Comparison of ENCODE assay signal across 22 cellular contexts in the genomic region with DNA sequence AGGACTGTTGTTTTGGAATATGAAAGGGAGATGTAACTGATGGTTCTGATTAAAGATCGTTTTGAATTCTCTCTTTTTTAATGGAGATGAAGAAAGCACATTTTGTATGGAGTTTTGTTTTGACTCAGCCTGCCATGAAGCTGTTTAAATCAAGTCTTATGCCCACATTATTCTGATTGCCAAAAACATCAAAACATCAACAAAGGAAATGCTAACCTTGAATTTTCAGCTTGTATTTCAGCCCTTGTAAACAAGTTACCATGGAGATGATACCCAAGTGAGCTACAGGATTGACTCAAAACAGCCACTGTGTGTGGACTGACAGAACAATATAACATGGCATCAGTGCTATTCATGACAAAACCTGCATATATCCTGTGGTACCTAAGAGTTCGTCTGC.
"Had no signal": no experiment of that assay in that cellular context is flagged by ENCODE, and none has a peak within 500 bp of the region (broad histone marks: within the 10 kb centered on the region; RNA-seq: fewer than 3 reads in every experiment).

No MANE protein-coding gene starts in this region.

- H3K4me3 Mint-ChIP-seq: mesothelial cell of epicardium; naive B cell; natural killer cell treated with Interleukin-12 subunit alpha and Interleukin-12 subunit beta and Interleukin-15 and Interleukin-18, amount 100 ng/mL, for 72 hours; stimulated activated effector memory CD8-positive, alpha-beta T cell treated with anti-CD3 and anti-CD28 coated beads, Interleukin-12 subunit alpha, Interleukin-12 subunit beta, amount 100 ng/mL, for 72 hours; type B pancreatic cell had no signal

- H3K9ac ChIP-seq: parathyroid adenoma had no signal

- H3K36me3 Mint-ChIP-seq: mesothelial cell of epicardium; naive B cell; natural killer cell treated with Interleukin-12 subunit alpha and Interleukin-12 subunit beta and Interleukin-15 and Interleukin-18, amount 100 ng/mL, for 72 hours; stimulated activated effector memory CD8-positive, alpha-beta T cell treated with anti-CD3 and anti-CD28 coated beads, Interleukin-12 subunit alpha, Interleukin-12 subunit beta, amount 100 ng/mL, for 72 hours; type B pancreatic cell had no signal

- H3K27me3 ChIP-seq: right atrium auricular region, sigmoid colon, stomach, tibial artery had no signal

- H3K27ac ChIP-seq: dorsolateral prefrontal cortex, parathyroid adenoma, prostate gland, right atrium auricular region, sigmoid colon, stomach, tibial artery had no signal

- H3K4me1 Mint-ChIP-seq: naive B cell; stimulated activated effector memory CD8-positive, alpha-beta T cell treated with anti-CD3 and anti-CD28 coated beads, Interleukin-12 subunit alpha, Interleukin-12 subunit beta, amount 100 ng/mL, for 72 hours had no signal

- H3K4me1 ChIP-seq: parathyroid adenoma, prostate gland, right atrium auricular region, sigmoid colon, stomach, tibial artery had no signal

- H3K27me3 Mint-ChIP-seq: naive B cell; natural killer cell treated with Interleukin-12 subunit alpha and Interleukin-12 subunit beta and Interleukin-15 and Interleukin-18, amount 100 ng/mL, for 72 hours; type B pancreatic cell had no signal

- H3K27ac Mint-ChIP-seq: mesothelial cell of epicardium; naive B cell; natural killer cell treated with Interleukin-12 subunit alpha and Interleukin-12 subunit beta and Interleukin-15 and Interleukin-18, amount 100 ng/mL, for 72 hours; stimulated activated effector memory CD8-positive, alpha-beta T cell treated with anti-CD3 and anti-CD28 coated beads, Interleukin-12 subunit alpha, Interleukin-12 subunit beta, amount 100 ng/mL, for 72 hours; type B pancreatic cell had no signal

- H3K9me3 Mint-ChIP-seq: mesothelial cell of epicardium, type B pancreatic cell had no signal

- H2AFZ ChIP-seq: parathyroid adenoma had no signal

- H3K4me3 ChIP-seq: dorsolateral prefrontal cortex, lung, mucosa of descending colon, prostate gland, right atrium auricular region, sigmoid colon, stomach, tibial artery had no signal

- H3K9me3 ChIP-seq: mucosa of descending colon, prostate gland, right atrium auricular region, sigmoid colon, stomach, tibial artery had no signal

- H3K36me3 ChIP-seq: prostate gland, right atrium auricular region, sigmoid colon, stomach, tibial artery had no signal

- H3K79me2 ChIP-seq: parathyroid adenoma had no signal

- DNase-seq: dorsolateral prefrontal cortex; effector CD4-positive, alpha-beta T cell; head of caudate nucleus; kidney; mesenchymal stem cell; mucosa of descending colon; naive B cell; sigmoid colon; stimulated activated CD4-positive, alpha-beta T cell treated with anti-CD3 and anti-CD28 coated beads, Interleukin-2, amount 100 ng/mL, for 24 hours; stimulated activated CD4-positive, alpha-beta T cell treated with anti-CD3 and anti-CD28 coated beads, Interleukin-4, amount 100 ng/mL, for 24 hours; stimulated activated naive CD4-positive, alpha-beta T cell treated with Interleukin-2 at 50 U/mL for 16 hours; stomach; tibial artery had no signal

- ATAC-seq: left lobe of liver; mucosa of descending colon; natural killer cell treated with Interleukin-12 subunit alpha and Interleukin-12 subunit beta and Interleukin-15 and Interleukin-18, amount 100 ng/mL, for 72 hours; stimulated activated effector memory CD8-positive, alpha-beta T cell treated with anti-CD3 and anti-CD28 coated beads, Interleukin-12 subunit alpha, Interleukin-12 subunit beta, amount 100 ng/mL, for 72 hours had no signal
